In the genomic region with DNA sequence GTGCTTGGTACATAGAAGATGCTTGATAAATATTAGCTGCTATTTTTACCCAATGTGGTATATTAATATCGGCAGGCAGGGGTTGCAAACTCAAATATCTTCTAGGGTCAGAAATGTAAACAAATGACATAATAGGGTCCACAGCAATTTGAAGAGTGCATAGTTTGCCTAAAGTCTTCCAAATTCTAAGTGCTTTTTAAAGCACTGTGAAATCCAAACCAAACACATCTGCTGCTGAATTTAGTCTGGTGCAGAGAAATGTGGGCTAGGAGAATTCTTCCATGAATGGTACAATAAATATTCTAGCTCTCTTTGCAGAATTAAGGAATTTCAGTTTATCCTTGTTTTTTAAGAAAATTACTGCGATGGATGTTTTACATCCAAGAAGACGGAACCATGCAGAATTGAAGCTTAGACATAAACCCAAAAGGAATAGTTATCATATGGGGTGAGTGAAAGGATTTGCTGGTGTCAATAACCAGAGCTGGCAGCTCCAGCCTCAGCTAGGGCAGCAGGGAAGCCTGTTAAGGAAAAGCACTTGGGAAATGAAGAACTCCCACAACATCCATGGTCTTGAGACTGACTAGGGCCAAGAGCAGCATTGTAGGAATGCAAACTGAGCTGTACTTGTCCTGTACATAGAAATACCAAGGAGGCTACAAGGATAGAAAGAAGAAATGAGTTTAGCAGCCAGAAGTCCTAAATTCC, we compare ENCODE assay signal across 22 cellular contexts.
"Had no signal": no experiment of that assay in that cellular context is flagged by ENCODE, and none has a peak within 500 bp of the region (broad histone marks: within the 10 kb centered on the region; RNA-seq: fewer than 3 reads in every experiment).

No MANE protein-coding gene starts in this region.

- H3K4me1 Mint-ChIP-seq: naive B cell; stimulated activated naive B cell treated with anti-CD40 and anti-IgM and Interleukin-4, amounts not matched to agents 10 μg/mL and 1 μg/mL and 100 μg/mL, for 72 hours; stimulated activated naive CD8-positive, alpha-beta T cell treated with anti-CD3 and anti-CD28 coated beads, Interleukin-15, amount 100 ng/mL, for 72 hours had no signal

- H3K4me3 ChIP-seq: esophagus muscularis mucosa, gastroesophageal sphincter, lung, pancreas had no signal

- H3K4me3 Mint-ChIP-seq: dendritic cell treated with granulocyte-macrophage colony-stimulating factor and Interleukin-4, amounts not matched to agents 40 ng/mL and 50 ng/mL, for 4 days; effector memory CD8-positive, alpha-beta T cell; naive B cell; nephron; stimulated activated naive B cell treated with anti-CD40 and anti-IgM and Interleukin-4, amounts not matched to agents 10 μg/mL and 1 μg/mL and 100 μg/mL, for 72 hours; stimulated activated naive CD8-positive, alpha-beta T cell treated with anti-CD3 and anti-CD28 coated beads, Interleukin-15, amount 100 ng/mL, for 72 hours had no signal

- H3K27me3 Mint-ChIP-seq: dendritic cell treated with granulocyte-macrophage colony-stimulating factor and Interleukin-4, amounts not matched to agents 40 ng/mL and 50 ng/mL, for 4 days; effector memory CD8-positive, alpha-beta T cell; progenitor cell of endocrine pancreas; stimulated activated naive B cell treated with anti-CD40 and anti-IgM and Interleukin-4, amounts not matched to agents 10 μg/mL and 1 μg/mL and 100 μg/mL, for 72 hours; stimulated activated naive CD8-positive, alpha-beta T cell treated with anti-CD3 and anti-CD28 coated beads, Interleukin-15, amount 100 ng/mL, for 72 hours had no signal

- H3K36me3 Mint-ChIP-seq: naive B cell; stimulated activated naive B cell treated with anti-CD40 and anti-IgM and Interleukin-4, amounts not matched to agents 10 μg/mL and 1 μg/mL and 100 μg/mL, for 72 hours had no signal

- ATAC-seq: effector memory CD8-positive, alpha-beta T cell; left colon; stimulated activated naive B cell treated with anti-CD40 and anti-IgM and Interleukin-4, amounts not matched to agents 10 μg/mL and 1 μg/mL and 100 μg/mL, for 72 hours; stimulated activated naive CD8-positive, alpha-beta T cell treated with anti-CD3 and anti-CD28 coated beads, Interleukin-15, amount 100 ng/mL, for 72 hours had no signal

- H3K27ac ChIP-seq: epithelial cell of prostate, esophagus muscularis mucosa, gastroesophageal sphincter, pancreas had no signal

- H3K27ac Mint-ChIP-seq: dendritic cell treated with granulocyte-macrophage colony-stimulating factor and Interleukin-4, amounts not matched to agents 40 ng/mL and 50 ng/mL, for 4 days; effector memory CD8-positive, alpha-beta T cell; naive B cell; progenitor cell of endocrine pancreas; stimulated activated naive B cell treated with anti-CD40 and anti-IgM and Interleukin-4, amounts not matched to agents 10 μg/mL and 1 μg/mL and 100 μg/mL, for 72 hours; stimulated activated naive CD8-positive, alpha-beta T cell treated with anti-CD3 and anti-CD28 coated beads, Interleukin-15, amount 100 ng/mL, for 72 hours had no signal

- H3K4me1 ChIP-seq: esophagus muscularis mucosa, gastroesophageal sphincter, pancreas had no signal

- H3K36me3 ChIP-seq: esophagus muscularis mucosa, gastroesophageal sphincter, pancreas had no signal

- DNase-seq: effector memory CD8-positive, alpha-beta T cell; glutamatergic neuron; left colon; left ventricle myocardium superior; mesenchymal stem cell; midbrain; naive B cell; occipital lobe; pancreas; right cardiac atrium; stimulated activated CD4-positive, alpha-beta T cell treated with anti-CD3 and anti-CD28 coated beads, Interleukin-2, amount 100 ng/mL, for 24 hours; stimulated activated CD4-positive, alpha-beta T cell treated with anti-CD3 and anti-CD28 coated beads, Interleukin-4, amount 100 ng/mL, for 4 hours; stimulated activated naive B cell treated with anti-CD40 and anti-IgM and Interleukin-4, amounts not matched to agents 10 μg/mL and 1 μg/mL and 100 μg/mL, for 72 hours; stimulated activated naive CD8-positive, alpha-beta T cell treated with anti-CD3 and anti-CD28 coated beads, Interleukin-15, amount 100 ng/mL, for 72 hours; trophoblast cell had no signal

- H3K27me3 ChIP-seq: esophagus muscularis mucosa, gastroesophageal sphincter, pancreas had no signal

- H3K9me3 Mint-ChIP-seq: dendritic cell treated with granulocyte-macrophage colony-stimulating factor and Interleukin-4, amounts not matched to agents 40 ng/mL and 50 ng/mL, for 4 days; effector memory CD8-positive, alpha-beta T cell; stimulated activated naive CD8-positive, alpha-beta T cell treated with anti-CD3 and anti-CD28 coated beads, Interleukin-15, amount 100 ng/mL, for 72 hours had no signal
